ENCODE assay signal across 9 cellular contexts in genomic region chr10:21675157-21675796, GRCh38.
DNase-seq lines count a peak whose midpoint lies in the region; ATAC-seq, FAIRE-seq and TF ChIP-seq lines count a peak whose summit lies in the region.
"Had no signal": no experiment of that assay in that cellular context is flagged by ENCODE, and none has a peak within 500 bp of the region (broad histone marks: within the 10 kb centered on the region; RNA-seq: fewer than 3 reads in every experiment).

No MANE protein-coding gene starts in this region.

- H3K79me2 ChIP-seq in astrocyte (ENCODE audit: insufficient read depth, low read length), result peaks cover 18% of the 10 kb centered on the region

- H3K4me3 Mint-ChIP-seq in Caco-2 (ENCODE audit: unreplicated experiment) (no peak overlapping the region), astrocyte (ENCODE audit: unreplicated experiment) (no peak overlapping the region)

- no peaks in the 10 kb centered on the region for H3K9me3 Mint-ChIP-seq in Caco-2 (ENCODE audit: unreplicated experiment)
- no peaks in the 10 kb centered on the region for H3K9me3 Mint-ChIP-seq in astrocyte (ENCODE audit: unreplicated experiment)

- peak; percentile 84 to 89 for TF ChIP-seq CTCF in Caco-2 (IDR thresholded peaks at IDR 0.05; ENCODE audit: insufficient read depth in 1 of 2, low read depth in 1 of 2, low read length in 1 of 2, severe bottlenecking in 1 of 2, unreplicated experiment in 1 of 2)
- TF ChIP-seq CTCF in GM20000 (IDR thresholded peaks at IDR 0.05; ENCODE audit: extremely low read depth, missing control alignments), result peak; percentile 66
- TF ChIP-seq CTCF in astrocyte (IDR thresholded peaks at IDR 0.05; ENCODE audit: insufficient read depth, low read depth, low read length), result peak; percentile 86
- TF ChIP-seq CTCF in stomach (IDR thresholded peaks at IDR 0.05), result peak in 4 of 7 experiments; percentile 27 to 68 (median 50)

- H3K4me1 Mint-ChIP-seq in Caco-2 (ENCODE audit: low read depth, unreplicated experiment) (peaks cover 5% of the 10 kb centered on the region), astrocyte (ENCODE audit: low read depth, unreplicated experiment) (peaks cover 3% of the 10 kb centered on the region)

- DNase-seq in Caco-2 (peak; percentile 58 to 70), GM20000 (ENCODE audit: low spot score) (peak; percentile 3), NOMO-1 treated with dmso at 0.1 percent for 144 hours (lab: John Stamatoyannopoulos, UW; ENCODE audit: unreplicated experiment) (peak; percentile 3), astrocyte (ENCODE audit: low read depth) (peak; percentile 4), kidney tubule cell (ENCODE audit: low spot score) (peak; percentile 31), stomach (no peak), NCI-H2171 treated with DMSO at 0.1 percent for 48 hours (lab: John Stamatoyannopoulos, UW) (no peak)

- intact Hi-C loops in Caco-2 (cut with micrococcal nuclease; ENCODE audit: unreplicated experiment), result no loop called here
- intact Hi-C loops in stomach (cut with DNase I; ENCODE audit: low total_unique reads), result no loop called here

- no peaks in the 10 kb centered on the region; the same call in none of the 2 replicates for H3K36me3 ChIP-seq in Caco-2 (ENCODE audit: control insufficient read depth, insufficient read depth, low read length)
- H3K36me3 ChIP-seq in astrocyte (ENCODE audit: insufficient read depth, low read length), result no peaks in the 10 kb centered on the region
- H3K36me3 ChIP-seq in stomach, result peaks cover 2 to 17% (median 8%) of the 10 kb centered on the region in 4 donors

- H3K27ac Mint-ChIP-seq in Caco-2 (ENCODE audit: unreplicated experiment) (no peak overlapping the region), astrocyte (ENCODE audit: unreplicated experiment) (no peak overlapping the region)

- no peak for TF ChIP-seq POLR2A in stomach (IDR thresholded peaks at IDR 0.05)

- FAIRE-seq in astrocyte (lab: Jason Lieb, UNC), result peak; percentile 55

- H3K36me3 Mint-ChIP-seq in Caco-2 (ENCODE audit: insufficient read depth, unreplicated experiment) (peaks cover 47% of the 10 kb centered on the region), astrocyte (ENCODE audit: low read depth, unreplicated experiment) (peaks cover 3% of the 10 kb centered on the region)

- no peak overlapping the region for H2AFZ ChIP-seq in astrocyte (ENCODE audit: low read depth, low read length)

- no peaks in the 10 kb centered on the region for H3K27me3 ChIP-seq in Caco-2 (replicated peaks; ENCODE audit: control insufficient read depth, insufficient read depth, low read length)
- H3K27me3 ChIP-seq in astrocyte (ENCODE audit: insufficient read depth, low read length), result no peaks in the 10 kb centered on the region
- no peaks in the 10 kb centered on the region for H3K27me3 ChIP-seq in stomach

- H3K9me3 ChIP-seq in Caco-2 (no peaks in the 10 kb centered on the region), astrocyte (ENCODE audit: insufficient read depth, low read depth, low read length) (no peaks in the 10 kb centered on the region), stomach (no peaks in the 10 kb centered on the region)

- no peak overlapping the region for H3K27ac ChIP-seq in astrocyte (ENCODE audit: low read depth, low read length)
- no peak overlapping the region for H3K27ac ChIP-seq in stomach
- H3K27ac ChIP-seq: skin epidermis had no signal

- H3K27me3 Mint-ChIP-seq in Caco-2 (ENCODE audit: insufficient read depth, unreplicated experiment) (no peaks in the 10 kb centered on the region), astrocyte (ENCODE audit: low read depth, unreplicated experiment) (no peaks in the 10 kb centered on the region)

- H3K4me3 ChIP-seq in Caco-2 (ENCODE audit: low read depth, low read length), result no peak overlapping the region
- no peak overlapping the region for H3K4me3 ChIP-seq in astrocyte (ENCODE audit: insufficient read depth, low read depth, low read length)
- no peak overlapping the region for H3K4me3 ChIP-seq in stomach
- H3K4me3 ChIP-seq: skin epidermis had no signal

- no peak overlapping the region for H3K9ac ChIP-seq in astrocyte (ENCODE audit: low read length)

- WGBS in stomach, 5 donors, result 83 to 92% (median 86%) methylated on average over 2 of the region's 2 CpGs

- POLR2A ChIA-PET in Caco-2 (lab: Charles Lee), result no interaction called here

- CTCF ChIA-PET in Caco-2 (lab: Charles Lee), result no interaction called here

- H4K20me1 ChIP-seq in astrocyte (ENCODE audit: insufficient read depth, low read length), result peaks cover 21% of the 10 kb centered on the region

- BruUV-seq in Caco-2 (replicated peaks; lab: Mats Ljungman, UMichigan), result no TSS peak

- no peak for ATAC-seq in HG03460 (IDR thresholded peaks at IDR 0.05; ENCODE audit: unreplicated experiment)

- H3K4me2 ChIP-seq in astrocyte (ENCODE audit: low read length), result no peak overlapping the region

- TF ChIP-seq EP300 in stomach (IDR thresholded peaks at IDR 0.05), result no peak

- H3K4me1 ChIP-seq in Caco-2, result no peaks in the 10 kb centered on the region
- H3K4me1 ChIP-seq in astrocyte (ENCODE audit: insufficient read depth, low read length), result no peaks in the 10 kb centered on the region
- H3K4me1 ChIP-seq in stomach, result no peaks in the 10 kb centered on the region

Comparison
In these comparisons a context has a peak if more than half of its experiments do, and no peak if none do; other contexts are left out.
1. DNase-seq: peak in Caco-2 (2 of 2), GM20000 (single experiment), NOMO-1 treated with dmso at 0.1 percent for 144 hours (single experiment), astrocyte (single experiment) and kidney tubule cell (single experiment); none in stomach (single experiment) and NCI-H2171 treated with DMSO at 0.1 percent for 48 hours (single experiment).
2. Peak in every context shown above with its lines, with median percentiles within 50 percentile points of each other: CTCF ChIP-seq.